ENCODE assay signal across 1 cellular context in genomic region chr15:90205886-90206285, GRCh38.
TF ChIP-seq lines count a peak whose summit lies in the region.

No MANE protein-coding gene starts in this region.

TF ChIP-seq in HepG2, 621 proteins besides CTCF, POLR2A, EP300 and RAD21:
- TF ChIP-seq ELK4 (CRISPR knock-in tag; IDR thresholded peaks at IDR 0.05; ENCODE audit: borderline replicate concordance) = no peak
- peak; percentile 28; the same call in 1 of the 2 replicates for TF ChIP-seq ZBTB33 (CRISPR knock-in tag; IDR thresholded peaks at IDR 0.05)
- no peak for TF ChIP-seq ZNF253 (CRISPR knock-in tag; IDR thresholded peaks at IDR 0.05; ENCODE audit: borderline replicate concordance)
